8 cellular contexts compared by ENCODE assay signal in genomic region chr19:40465781-40466218, GRCh38. TPM values are rescaled to one million over a fixed set of nuclear protein-coding genes. Genes with fewer than 3 reads are reported as not detected.
DNase-seq lines count a peak whose midpoint lies in the region; ATAC-seq and TF ChIP-seq lines count a peak whose summit lies in the region.

No MANE protein-coding gene starts in this region.

- no peaks in the 10 kb centered on the region for H3K27me3 ChIP-seq in A673 (replicated peaks; ENCODE audit: insufficient read depth, low read depth, low read length, poor library complexity)
- H3K27me3 ChIP-seq in breast epithelium, result no peaks in the 10 kb centered on the region
- H3K27me3 ChIP-seq in skeletal muscle satellite cell (ENCODE audit: control insufficient read depth, insufficient read depth, low read length), result peaks cover 8% of the 10 kb centered on the region

- intact Hi-C loops in A673 (cut with micrococcal nuclease; ENCODE audit: unreplicated experiment), result loop anchor here (1.0 to 10.0 kb wide), 2 partner anchors 21 to 129 kb away; partner anchors contain the start of gene SERTAD3
- intact Hi-C loops in breast epithelium (cut with DNase I; ENCODE audit: low total_unique reads), result no loop called here

- H3K36me3 ChIP-seq in A673 (ENCODE audit: insufficient read depth, low read length, poor library complexity, severe bottlenecking), result no peaks in the 10 kb centered on the region
- no peaks in the 10 kb centered on the region for H3K36me3 ChIP-seq in breast epithelium
- no peaks in the 10 kb centered on the region for H3K36me3 ChIP-seq in skeletal muscle satellite cell (ENCODE audit: insufficient read depth, low read length)

- TF ChIP-seq CTCF in A673 (conservative IDR thresholded peaks at IDR 0.05; ENCODE audit: low read depth, low read length) (no peak), VCaP (conservative IDR thresholded peaks at IDR 0.05) (no peak), breast epithelium (IDR thresholded peaks at IDR 0.05) (no peak)

- DNase-seq in A673 (ENCODE audit: low spot score), result peak; percentile 99
- peak; percentile 99 for DNase-seq in NCI-H2196 (lab: John Stamatoyannopoulos, UW; ENCODE audit: unreplicated experiment)
- DNase-seq in breast epithelium (ENCODE audit: low spot score in 2 of 2), result peak; percentile 100

- peak overlapping the region; percentile 64 for H3K27ac ChIP-seq in A673 (ENCODE audit: low read depth, low read length, poor library complexity, severe bottlenecking)
- H3K27ac ChIP-seq in VCaP, result peak overlapping the region; percentile 63
- peak overlapping the region; percentile 92 to 97 for H3K27ac ChIP-seq in breast epithelium

- peaks cover 22% of the 10 kb centered on the region for H3K4me1 ChIP-seq in A673 (ENCODE audit: insufficient read depth, low read length, poor library complexity, severe bottlenecking)
- H3K4me1 ChIP-seq in breast epithelium, result peaks cover 3 to 19% of the 10 kb centered on the region in 2 donors
- peaks cover 29% of the 10 kb centered on the region for H3K4me1 ChIP-seq in skeletal muscle satellite cell (ENCODE audit: control insufficient read depth, insufficient read depth, low read length)

- H3K9ac ChIP-seq in skeletal muscle satellite cell (ENCODE audit: low read depth, low read length), result peak overlapping the region; percentile 83

- peak; percentile 74 for ATAC-seq in GM18870 (IDR thresholded peaks at IDR 0.05; ENCODE audit: unreplicated experiment)
- ATAC-seq in HG03139 (IDR thresholded peaks at IDR 0.05; ENCODE audit: unreplicated experiment), result peak; percentile 76

- peak overlapping the region; percentile 92 for H3K4me2 ChIP-seq in skeletal muscle satellite cell (ENCODE audit: low read length)

- BruUV-seq in A673 (replicated peaks; lab: Mats Ljungman, UMichigan), result no TSS peak

- no peak for TF ChIP-seq POLR2A in breast epithelium (IDR thresholded peaks at IDR 0.05)

- H3K9me3 ChIP-seq in A673 (ENCODE audit: low read depth, low read length, poor library complexity, severe bottlenecking) (no peaks in the 10 kb centered on the region), breast epithelium (no peaks in the 10 kb centered on the region), iPS-18c (ENCODE audit: control insufficient read depth, insufficient read depth, low read length) (no peaks in the 10 kb centered on the region), skeletal muscle satellite cell (replicated peaks; ENCODE audit: low read length) (no peaks in the 10 kb centered on the region)

- H3K4me3 ChIP-seq in A673 (ENCODE audit: low read depth, low read length, poor library complexity, severe bottlenecking) (peak overlapping the region; percentile 73), breast epithelium (peak overlapping the region; percentile 61 to 78 (median 78)), iPS-18c (ENCODE audit: insufficient read depth, low read depth, low read length) (peak overlapping the region; percentile 78), skeletal muscle satellite cell (ENCODE audit: low read length) (peak overlapping the region; percentile 83)

- CTCF ChIA-PET in A673 (lab: Charles Lee), result interaction anchor here (0.5 to 1.6 kb wide), 5 partner anchors 38 to 1186 kb away, joined by 3 to 6 read pairs (median 4); no protein-coding TSS in a partner anchor

- POLR2A ChIA-PET in A673 (lab: Charles Lee; ENCODE audit: low non-redundant PET), result interaction anchor here (0.6 kb wide), 1 partner anchor 9 kb away, joined by 11 read pairs; no protein-coding TSS in a partner anchor

RNA-seq across cellular contexts. Expression of gene BLVRB, which starts 0.3 kb away (rescaled TPM):
- total RNA-seq in A673 (2021) (36.1 and 48.2 TPM in 2 replicates), breast epithelium (100 to 1,000 TPM; 206 to 322 (median 284) TPM)
- total RNA-seq in skeletal muscle satellite cell (2012; rRNA removed), result 89.5 and 90.4 TPM in 2 replicates

RNA-seq across cellular contexts. Expression of gene SPTBN4, which starts 1.0 kb away (rescaled TPM):
- 0.43 and 0.94 TPM in 2 replicates for total RNA-seq in A673 (2021)
- total RNA-seq in breast epithelium, result 1 to 10 TPM; 1.3 to 1.6 (median 1.6) TPM
- total RNA-seq in skeletal muscle satellite cell (2012; rRNA removed), result 0.22 and 0.76 TPM in 2 replicates

RNA-seq across cellular contexts. Expression of gene SERTAD3, which starts 21.7 kb away (rescaled TPM):
- 26.3 and 28.7 TPM in 2 replicates for total RNA-seq in A673 (2021)
- 10 to 100 TPM; 17.3 to 28.1 (median 25.2) TPM for total RNA-seq in breast epithelium
- total RNA-seq in skeletal muscle satellite cell (2012; rRNA removed), result 19.0 and 23.8 TPM in 2 replicates

RNA-seq across cellular contexts. Expression of gene SERTAD1, which starts 40.0 kb away (rescaled TPM):
- total RNA-seq in A673 (2021) (9.6 and 16.5 TPM in 2 replicates), breast epithelium (10 to 100 TPM; 10.4 to 25.3 (median 18.0) TPM)
- total RNA-seq in skeletal muscle satellite cell (2012; rRNA removed), result 23.3 and 25.1 TPM in 2 replicates

RNA-seq across cellular contexts. Expression of gene PRX, which starts 52.6 kb away (rescaled TPM):
- total RNA-seq in A673 (2021), result 2.5 and 3.9 TPM in 2 replicates
- 1 to 10 TPM; 2.7 to 9.1 (median 5.2) TPM for total RNA-seq in breast epithelium
- total RNA-seq in skeletal muscle satellite cell (2012; rRNA removed), result 0.87 and 1.0 TPM in 2 replicates

Comparison
In these comparisons a context has a peak if more than half of its experiments do, and no peak if none do; other contexts are left out.
1. Peak in every context shown above with its lines: DNase-seq, ATAC-seq, H3K4me3 ChIP-seq and H3K27ac ChIP-seq.